In the genomic region with DNA sequence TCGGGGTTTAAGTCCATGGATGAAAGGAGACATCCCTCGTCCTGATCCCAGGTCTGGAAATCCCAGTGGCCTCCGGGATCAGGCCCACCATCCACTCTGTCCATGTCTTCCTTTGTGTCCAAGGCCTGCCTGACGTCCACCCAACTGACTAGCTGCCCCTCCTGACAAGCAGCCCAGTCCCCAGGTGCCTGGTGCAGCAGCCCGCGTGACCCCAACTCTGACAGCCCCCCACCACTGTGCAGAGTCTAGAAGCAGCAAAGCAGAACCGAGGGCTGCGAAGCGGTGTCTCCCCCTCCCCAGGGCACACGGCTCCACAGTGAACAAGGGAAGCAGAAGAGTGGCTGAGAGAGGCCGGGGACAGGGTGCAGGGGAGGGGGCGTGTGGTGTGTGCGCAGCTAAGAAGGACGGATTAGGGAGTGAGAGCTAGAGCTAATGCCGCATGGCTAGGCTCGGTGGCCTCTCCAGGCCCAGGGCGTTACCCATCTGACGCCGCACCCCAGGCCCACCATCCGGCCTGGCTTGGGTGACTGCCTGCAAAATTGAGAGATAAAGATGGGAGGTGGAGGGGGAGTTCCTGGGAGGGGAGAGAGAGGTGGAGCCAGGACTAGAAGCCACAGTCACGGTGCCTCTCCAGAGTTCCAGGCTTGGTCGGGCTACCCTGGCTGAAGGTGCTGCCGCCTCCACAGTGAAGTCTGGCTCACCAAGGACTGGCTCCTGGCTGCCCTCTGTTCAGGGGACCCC, we compare ENCODE assay signal across 14 cellular contexts. TPM values are rescaled to one million over a fixed set of nuclear protein-coding genes. Genes with fewer than 3 reads are reported as not detected.
"Had no signal": no experiment of that assay in that cellular context is flagged by ENCODE, and none has a peak within 500 bp of the region (broad histone marks: within the 10 kb centered on the region; RNA-seq: fewer than 3 reads in every experiment).

No MANE protein-coding gene starts in this region.

- H3K27me3 ChIP-seq: esophagus squamous epithelium, heart left ventricle, neutrophil, right lobe of liver, transverse colon had no signal

- H3K9me3 ChIP-seq: esophagus squamous epithelium, heart left ventricle, left ventricle myocardium inferior, neutrophil, right lobe of liver, transverse colon had no signal

- H3K4me1 ChIP-seq: right lobe of liver, transverse colon had no signal

- H3K36me3 ChIP-seq: right lobe of liver, transverse colon had no signal

- H3K27ac ChIP-seq: esophagus squamous epithelium, heart left ventricle, left ventricle myocardium inferior, neutrophil, right lobe of liver, transverse colon had no signal

- ATAC-seq: activated CD4-positive, CD25-positive, alpha-beta regulatory T cell treated with anti-CD3 and anti-CD28 coated beads, Interleukin-2, amount 50 U/mL, for 24 hours; heart left ventricle had no signal

- H3K4me3 ChIP-seq: esophagus squamous epithelium, heart left ventricle, left ventricle myocardium inferior, right lobe of liver, transverse colon had no signal

- DNase-seq: activated effector memory CD4-positive, alpha-beta T cell treated with Interleukin-2 at 50 U/mL for 16 hours; activated naive CD8-positive, alpha-beta T cell treated with anti-CD3 and anti-CD28 coated beads for 36 hours; anterior cingulate cortex; esophagus squamous epithelium; foreskin fibroblast; left ventricle myocardium inferior; mesendoderm; stimulated activated naive CD4-positive, alpha-beta T cell; substantia nigra; transverse colon had no signal

RNA-seq across cellular contexts. Expression of a gene that starts 43.1 kb away (rescaled TPM):
- total RNA-seq: activated naive CD8-positive, alpha-beta T cell treated with anti-CD3 and anti-CD28 coated beads for 36 hours; esophagus squamous epithelium; heart left ventricle; left ventricle myocardium inferior; right lobe of liver; transverse colon had no signal
